Comparison of ENCODE assay signal across 8 cellular contexts in genomic region chr9:74887041-74887980, GRCh38. TPM values are rescaled to one million over a fixed set of nuclear protein-coding genes. Genes with fewer than 3 reads are reported as not detected.
DNase-seq lines count a peak whose midpoint lies in the region; ATAC-seq, FAIRE-seq and TF ChIP-seq lines count a peak whose summit lies in the region.

TSS of gene TRPM6 (minus strand) at chr9:74887921. CDS start at chr9:74887856, 65 bp downstream.

- 27% methylated on average over 36 of the region's 64 CpGs for WGBS in A549 (ENCODE audit: missing lambda C conversion rate)
- 2% methylated on average over 64 of the region's 64 CpGs for WGBS in ectodermal cell, 2 experiments
- WGBS in lower leg skin, 2 donors: 3 to 4% methylated on average over 54 to 59 of the region's 64 CpGs

- H3K9me3 ChIP-seq in A549 (no peaks in the 10 kb centered on the region), ectodermal cell (ENCODE audit: control insufficient read depth, low read length) (no peaks in the 10 kb centered on the region)

- H3K4me2 ChIP-seq in A549: peak within 1 kb of the TSS; percentile 78

- H3K36me3 ChIP-seq in ectodermal cell (ENCODE audit: control insufficient read depth, insufficient read depth, low read length): no peaks in the 10 kb centered on the region

- TF ChIP-seq EP300 in A549 (IDR thresholded peaks at IDR 0.05): no peak

- ATAC-seq in A549: peak; percentile 91 to 94
- ATAC-seq in GM18907 (IDR thresholded peaks at IDR 0.05; ENCODE audit: unreplicated experiment): peak; percentile 71

- intact Hi-C loops in lower leg skin (cut with DNase I; ENCODE audit: low total_unique reads): no loop called here

- H3K4me3 ChIP-seq in A549 (peak within 1 kb of the TSS; percentile 53), WI38 (ENCODE audit: low read depth, low read length) (peak within 1 kb of the TSS; percentile 63), ectodermal cell (ENCODE audit: insufficient read depth, low read depth, low read length) (peak within 1 kb of the TSS; percentile 49), lower leg skin (ENCODE audit: low read depth, poor library complexity, severe bottlenecking) (peak within 1 kb of the TSS; percentile 16)

- no peak for TF ChIP-seq RAD21 in A549 (conservative IDR thresholded peaks at IDR 0.05 in 1 of 2, IDR thresholded peaks at IDR 0.05 in 1 of 2)

- TF ChIP-seq POLR2A in A549 (IDR thresholded peaks at IDR 0.05; ENCODE audit: low read length): 0 out of 2 replicates have a peak, but pooled peaks have one; percentile 6
- no peak for TF ChIP-seq POLR2A in lower leg skin (IDR thresholded peaks at IDR 0.05)

- TF ChIP-seq CTCF in A549 (IDR thresholded peaks at IDR 0.05) (no peak), WI38 (IDR thresholded peaks at IDR 0.05; ENCODE audit: low read depth, low read length) (no peak), lower leg skin (IDR thresholded peaks at IDR 0.05) (no peak)

- POLR2A ChIA-PET in A549 (lab: Yijun Ruan, JAX): interaction anchor here (0.9 to 1.6 kb wide), 3 partner anchors 49 to 141 kb away, joined by 3 to 4 read pairs (median 3); partner anchors contain the start of gene CARNMT1

- FAIRE-seq in A549 (lab: Jason Lieb, UNC): no peak

- H3K27me3 ChIP-seq in ectodermal cell (ENCODE audit: control insufficient read depth, insufficient read depth, low read length, poor library complexity, severe bottlenecking): peaks cover 28% of the 10 kb centered on the region

- peak within 1 kb of the TSS; percentile 69 to 88 for H3K27ac ChIP-seq in A549
- H3K27ac ChIP-seq in ectodermal cell (ENCODE audit: insufficient read depth, low read depth, low read length, poor library complexity, severe bottlenecking): no peak within 1 kb of the TSS

- H3K4me1 ChIP-seq in A549 (0 out of 3 replicates have a peak, but pooled peaks cover 6% of the 10 kb centered on the region), ectodermal cell (ENCODE audit: control insufficient read depth, insufficient read depth, low read length) (no peaks in the 10 kb centered on the region)

- CTCF ChIA-PET in A549 (lab: Yijun Ruan, JAX): interaction anchor here (0.8 to 1.9 kb wide), 6 partner anchors 17 to 140 kb away, joined by 3 to 8 read pairs (median 4); partner anchors contain the start of gene C9orf40

- DNase-seq in A549 (ENCODE audit: low read depth in 1 of 2, low spot score in 1 of 2) (peak; percentile 35 to 77), NCI-H1930 (lab: John Stamatoyannopoulos, UW) (peak; percentile 50 to 54), lower leg skin (ENCODE audit: low spot score in 2 of 2) (peak; percentile 59 to 96), GM19238 (ENCODE audit: insufficient read length, low spot score) (no peak)
- DNase-seq in stimulated activated CD4-positive, alpha-beta T cell treated with anti-CD3 and anti-CD28 coated beads, Interleukin-2, amount 100 ng/mL, for 48 hours: peak; percentile 16 to 34

TF ChIP-seq in A549, 52 proteins besides CTCF, POLR2A, EP300 and RAD21:
- TF ChIP-seq EHF (CRISPR knock-in tag; IDR thresholded peaks at IDR 0.05) (no peak), CEBPB (IDR thresholded peaks at IDR 0.05) (peak; percentile 62 to 85; a peak in 3 of 4 replicates)

RNA-seq across cellular contexts. Expression of gene TRPM6, which starts in this region (rescaled TPM):
- polyA plus RNA-seq in A549 (2011; rRNA removed) (2.1 and 2.2 TPM in 2 replicates), A549 (2017; fragmentation: RNase III; extraction: RNeasy Plus Mini Kit Qiagen cat#74134 plus additional on column Dnase treatment) (1.5 to 1.8 TPM (median 1.5 TPM) in 3 replicates)
- polyA plus RNA-seq in A549 (2012; cell fraction: cytosol; rRNA removed): 0.42 and 0.58 TPM in 2 replicates
- polyA plus RNA-seq in A549 (2012; cell fraction: nucleus; rRNA removed): 0.46 and 0.70 TPM in 2 replicates
- 2.3 and 2.4 TPM in 2 replicates for polyA minus RNA-seq in A549 (2011; rRNA and poly(A)+ RNA removed)
- not detected for polyA plus RNA-seq in ectodermal cell (2013, experiment 1 of 4)
- polyA plus RNA-seq in ectodermal cell (2013, experiment 2 of 4): 0.04 TPM
- polyA plus RNA-seq in ectodermal cell (2013, experiment 3 of 4): 0.05 TPM
- polyA plus RNA-seq in ectodermal cell (2013, experiment 4 of 4): not detected
- 1 to 10 TPM in 1 of 4 donors, under 1 TPM in 3; 0.15 to 1.2 (median 0.66) TPM for total RNA-seq in lower leg skin
